ENCODE assay signal across 1 cellular context in genomic region chr2:219662566-219662965, GRCh38.
TF ChIP-seq lines count a peak whose summit lies in the region.

No MANE protein-coding gene starts in this region.

TF ChIP-seq in GM12878, 131 proteins besides CTCF, POLR2A, EP300 and RAD21:
- TF ChIP-seq YBX1 (IDR thresholded peaks at IDR 0.05), result no peak
- no peak for TF ChIP-seq LARP7 (IDR thresholded peaks at IDR 0.05)
